In the genomic region with DNA sequence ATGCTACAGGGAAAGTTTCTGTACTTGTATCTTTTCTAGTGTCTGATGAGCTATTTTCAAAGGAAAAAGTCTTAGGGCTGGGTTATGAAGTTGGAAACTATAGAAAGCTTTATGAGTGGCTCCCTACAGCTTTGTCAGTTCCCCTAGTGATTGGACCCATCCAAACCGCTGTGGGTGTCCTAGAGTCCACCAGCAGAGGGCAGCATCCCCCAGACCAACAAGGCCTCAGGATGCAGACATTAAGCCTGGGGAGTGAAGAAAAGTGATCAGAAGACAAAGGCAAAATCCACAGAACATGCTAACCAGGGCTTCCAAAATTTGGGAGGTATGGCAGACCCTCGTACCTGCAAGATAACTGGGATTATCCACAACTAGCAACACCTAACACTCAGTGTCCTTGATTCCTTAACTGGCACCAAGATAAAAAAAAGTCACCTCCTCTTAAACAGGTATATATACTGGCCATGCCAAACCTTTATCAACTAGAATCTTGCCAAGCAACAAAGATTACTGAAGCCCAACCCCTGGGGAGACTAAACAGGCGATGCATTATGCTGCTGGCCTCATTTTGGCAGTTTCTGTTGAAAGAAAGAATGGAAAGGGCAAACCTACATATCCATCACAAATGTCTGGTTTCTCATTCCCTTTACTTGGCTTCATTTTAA, we compare ENCODE assay signal across 8 cellular contexts.
DNase-seq lines count a peak whose midpoint lies in the region; ATAC-seq and TF ChIP-seq lines count a peak whose summit lies in the region.

No MANE protein-coding gene starts in this region.

- H3K36me3 Mint-ChIP-seq in activated CD4-positive, alpha-beta T cell treated with anti-CD3 and anti-CD28 coated beads for 36 hours (ENCODE audit: low read depth), result no peaks in the 10 kb centered on the region

- no peak overlapping the region for H3K4me3 ChIP-seq in H7 (ENCODE audit: insufficient read depth, low read depth, low read length)
- no peak overlapping the region for H3K4me3 ChIP-seq in choroid plexus epithelial cell (ENCODE audit: low read depth, low read length)

- TF ChIP-seq CTCF in choroid plexus epithelial cell (conservative IDR thresholded peaks at IDR 0.05; ENCODE audit: low read depth, low read length), result peak; percentile 98

- no peak overlapping the region for H3K27ac Mint-ChIP-seq in activated CD4-positive, alpha-beta T cell treated with anti-CD3 and anti-CD28 coated beads for 36 hours

- no peak overlapping the region for H3K4me3 Mint-ChIP-seq in activated CD4-positive, alpha-beta T cell treated with anti-CD3 and anti-CD28 coated beads for 36 hours

- CTCF ChIA-PET in activated CD4-positive, alpha-beta T cell treated with anti-CD3 and anti-CD28 coated beads for 36 hours (lab: Charles Lee), result interaction anchor here (0.5 to 6.9 kb wide), 44 partner anchors 9 to 202 kb away, joined by 3 to 94 read pairs (median 4); no protein-coding TSS in a partner anchor

- POLR2A ChIA-PET in activated CD4-positive, alpha-beta T cell treated with anti-CD3 and anti-CD28 coated beads for 36 hours (lab: Charles Lee), result no interaction called here

- peaks cover 4% of the 10 kb centered on the region for H3K27me3 Mint-ChIP-seq in activated CD4-positive, alpha-beta T cell treated with anti-CD3 and anti-CD28 coated beads for 36 hours

- intact Hi-C loops in activated CD4-positive, alpha-beta T cell treated with anti-CD3 and anti-CD28 coated beads for 36 hours (cut with DNase I, micrococcal nuclease), result loop anchor here (1.0 to 10.0 kb wide), 4 partner anchors 95 to 757 kb away; a partner anchor contains a TSS

- ATAC-seq in activated CD4-positive, alpha-beta T cell treated with anti-CD3 and anti-CD28 coated beads for 36 hours, result peak; percentile 87
- peak; percentile 99 for ATAC-seq in left lobe of liver
- no peak for ATAC-seq in GM21723 (IDR thresholded peaks at IDR 0.05; ENCODE audit: unreplicated experiment)

- no peaks in the 10 kb centered on the region for H3K4me1 Mint-ChIP-seq in activated CD4-positive, alpha-beta T cell treated with anti-CD3 and anti-CD28 coated beads for 36 hours

- H3K27me3 ChIP-seq in H7 (ENCODE audit: control insufficient read depth, insufficient read depth, low read length), result no peaks in the 10 kb centered on the region

- DNase-seq in CD1c-positive myeloid dendritic cell (ENCODE audit: extremely low spot score), result peak; percentile 78
- peak; percentile 57 for DNase-seq in H7
- peak; percentile 61 for DNase-seq in NCI-H2227 treated with DMSO at 0.1 percent for 48 hours (lab: John Stamatoyannopoulos, UW)
- DNase-seq in activated CD4-positive, alpha-beta T cell treated with anti-CD3 and anti-CD28 coated beads for 36 hours, result peak; percentile 88
- DNase-seq in choroid plexus epithelial cell (ENCODE audit: low read depth), result peak; percentile 89
- peak; percentile 81 for DNase-seq in left lobe of liver (ENCODE audit: low spot score)
- DNase-seq in stimulated activated CD4-positive, alpha-beta T cell treated with anti-CD3 and anti-CD28 coated beads, Interleukin-4, amount 100 ng/mL, for 48 hours (ENCODE audit: low read depth in 2 of 2), result peak; percentile 65 to 71

- no peaks in the 10 kb centered on the region for H3K9me3 Mint-ChIP-seq in activated CD4-positive, alpha-beta T cell treated with anti-CD3 and anti-CD28 coated beads for 36 hours (ENCODE audit: low read depth)

- H3K36me3 ChIP-seq in H7 (replicated peaks; ENCODE audit: control insufficient read depth, insufficient read depth, low read length), result no peaks in the 10 kb centered on the region
